9 cellular contexts compared by ENCODE assay signal in genomic region chr10:63666836-63667383, GRCh38.
DNase-seq lines count a peak whose midpoint lies in the region; ATAC-seq and TF ChIP-seq lines count a peak whose summit lies in the region.
"Had no signal": no experiment of that assay in that cellular context is flagged by ENCODE, and none has a peak within 500 bp of the region (broad histone marks: within the 10 kb centered on the region; RNA-seq: fewer than 3 reads in every experiment).

No MANE protein-coding gene starts in this region.

- no peak overlapping the region for H3K9ac ChIP-seq in skeletal muscle tissue (ENCODE audit: low read depth in 1 of 3, low read length in 3 of 3)

- TF ChIP-seq CTCF in progenitor cell of endocrine pancreas (IDR thresholded peaks at IDR 0.05; ENCODE audit: unreplicated experiment): no peak

- H3K27ac ChIP-seq in skeletal muscle tissue (ENCODE audit: low read depth, low read length): peak overlapping the region; percentile 28
- H3K27ac ChIP-seq: pancreas had no signal

- peak; percentile 20 for DNase-seq in amniotic stem cell (lab: John Stamatoyannopoulos, UW)
- DNase-seq in progenitor cell of endocrine pancreas (ENCODE audit: low spot score, unreplicated experiment): no peak
- no peak for DNase-seq in T-helper 9 cell
- no peak for DNase-seq in OCI-M2 (lab: John Stamatoyannopoulos, UW; ENCODE audit: unreplicated experiment)
- DNase-seq: pancreas had no signal

- ATAC-seq in GM18868 (IDR thresholded peaks at IDR 0.05; ENCODE audit: unreplicated experiment) (peak; percentile 78), HG02885 (IDR thresholded peaks at IDR 0.05; ENCODE audit: poor library complexity, unreplicated experiment) (peak; percentile 91), HG02840 (IDR thresholded peaks at IDR 0.05; ENCODE audit: low FRiP score, unreplicated experiment) (no peak)

- no peaks in the 10 kb centered on the region for H3K27me3 ChIP-seq in skeletal muscle tissue (ENCODE audit: control insufficient read depth in 3 of 3, insufficient read depth in 3 of 3, low read length in 3 of 3)
- H3K27me3 ChIP-seq: pancreas had no signal

- no peak overlapping the region for H3K27ac Mint-ChIP-seq in progenitor cell of endocrine pancreas

- no peaks in the 10 kb centered on the region for H3K9me3 Mint-ChIP-seq in progenitor cell of endocrine pancreas (ENCODE audit: low read depth)

- H3K36me3 ChIP-seq in skeletal muscle tissue (ENCODE audit: control insufficient read depth in 3 of 3, insufficient read depth in 3 of 3, low read length in 3 of 3): no peaks in the 10 kb centered on the region
- H3K36me3 ChIP-seq: pancreas had no signal

- H3K27me3 Mint-ChIP-seq in progenitor cell of endocrine pancreas: peaks cover 5% of the 10 kb centered on the region

- H3K9me3 ChIP-seq in skeletal muscle tissue (ENCODE audit: control insufficient read depth in 3 of 3, low read length in 3 of 3): no peaks in the 10 kb centered on the region
- H3K9me3 ChIP-seq: pancreas had no signal

- H3K4me3 Mint-ChIP-seq in progenitor cell of endocrine pancreas (ENCODE audit: low read depth): no peak overlapping the region

- peaks cover 4 to 13% (median 9%) of the 10 kb centered on the region in 3 donors for H3K4me1 ChIP-seq in skeletal muscle tissue (ENCODE audit: control insufficient read depth in 3 of 3, insufficient read depth in 3 of 3, low read length in 3 of 3)

- H3K4me3 ChIP-seq in skeletal muscle tissue (ENCODE audit: low read length in 3 of 3): no peak overlapping the region
- H3K4me3 ChIP-seq: pancreas had no signal

- H3K36me3 Mint-ChIP-seq in progenitor cell of endocrine pancreas (ENCODE audit: insufficient read depth): no peaks in the 10 kb centered on the region

- H3K4me1 Mint-ChIP-seq in progenitor cell of endocrine pancreas (ENCODE audit: low read depth): no peaks in the 10 kb centered on the region
